Comparison of ENCODE assay signal across 1 cellular context in genomic region chr4:79198886-79199591, GRCh38.
TF ChIP-seq lines count a peak whose summit lies in the region.

No MANE protein-coding gene starts in this region.

TF ChIP-seq in K562, 482 proteins besides CTCF, POLR2A, EP300 and RAD21 (continued from another document and continues in another):
- TF ChIP-seq, protein P1, sequence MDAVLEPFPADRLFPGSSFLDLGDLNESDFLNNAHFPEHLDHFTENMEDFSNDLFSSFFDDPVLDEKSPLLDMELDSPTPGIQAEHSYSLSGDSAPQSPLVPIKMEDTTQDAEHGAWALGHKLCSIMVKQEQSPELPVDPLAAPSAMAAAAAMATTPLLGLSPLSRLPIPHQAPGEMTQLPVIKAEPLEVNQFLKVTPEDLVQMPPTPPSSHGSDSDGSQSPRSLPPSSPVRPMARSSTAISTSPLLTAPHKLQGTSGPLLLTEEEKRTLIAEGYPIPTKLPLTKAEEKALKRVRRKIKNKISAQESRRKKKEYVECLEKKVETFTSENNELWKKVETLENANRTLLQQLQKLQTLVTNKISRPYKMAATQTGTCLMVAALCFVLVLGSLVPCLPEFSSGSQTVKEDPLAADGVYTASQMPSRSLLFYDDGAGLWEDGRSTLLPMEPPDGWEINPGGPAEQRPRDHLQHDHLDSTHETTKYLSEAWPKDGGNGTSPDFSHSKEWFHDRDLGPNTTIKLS (IDR thresholded peaks at IDR 0.05; ENCODE audit: borderline replicate concordance, low read depth), result no peak
- TF ChIP-seq STAT5A (IDR thresholded peaks at IDR 0.05; ENCODE audit: borderline replicate concordance, low read length), result peak; percentile 68
- TF ChIP-seq ILK (tag; IDR thresholded peaks at IDR 0.05; ENCODE audit: borderline replicate concordance, low read depth), result no peak
- TF ChIP-seq ZC3H11A (IDR thresholded peaks at IDR 0.05; ENCODE audit: low read depth, low read length), result no peak
- TF ChIP-seq, protein P2, sequence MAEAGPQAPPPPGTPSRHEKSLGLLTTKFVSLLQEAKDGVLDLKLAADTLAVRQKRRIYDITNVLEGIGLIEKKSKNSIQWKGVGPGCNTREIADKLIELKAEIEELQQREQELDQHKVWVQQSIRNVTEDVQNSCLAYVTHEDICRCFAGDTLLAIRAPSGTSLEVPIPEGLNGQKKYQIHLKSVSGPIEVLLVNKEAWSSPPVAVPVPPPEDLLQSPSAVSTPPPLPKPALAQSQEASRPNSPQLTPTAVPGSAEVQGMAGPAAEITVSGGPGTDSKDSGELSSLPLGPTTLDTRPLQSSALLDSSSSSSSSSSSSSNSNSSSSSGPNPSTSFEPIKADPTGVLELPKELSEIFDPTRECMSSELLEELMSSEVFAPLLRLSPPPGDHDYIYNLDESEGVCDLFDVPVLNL (CRISPR knock-in tag; IDR thresholded peaks at IDR 0.05; ENCODE audit: low read depth), result no peak
- TF ChIP-seq CREBBP (IDR thresholded peaks at IDR 0.05; ENCODE audit: low read depth, low read length), result no peak
- no peak for TF ChIP-seq ZNF124 (CRISPR knock-in tag; IDR thresholded peaks at IDR 0.05)
- TF ChIP-seq, protein P3, sequence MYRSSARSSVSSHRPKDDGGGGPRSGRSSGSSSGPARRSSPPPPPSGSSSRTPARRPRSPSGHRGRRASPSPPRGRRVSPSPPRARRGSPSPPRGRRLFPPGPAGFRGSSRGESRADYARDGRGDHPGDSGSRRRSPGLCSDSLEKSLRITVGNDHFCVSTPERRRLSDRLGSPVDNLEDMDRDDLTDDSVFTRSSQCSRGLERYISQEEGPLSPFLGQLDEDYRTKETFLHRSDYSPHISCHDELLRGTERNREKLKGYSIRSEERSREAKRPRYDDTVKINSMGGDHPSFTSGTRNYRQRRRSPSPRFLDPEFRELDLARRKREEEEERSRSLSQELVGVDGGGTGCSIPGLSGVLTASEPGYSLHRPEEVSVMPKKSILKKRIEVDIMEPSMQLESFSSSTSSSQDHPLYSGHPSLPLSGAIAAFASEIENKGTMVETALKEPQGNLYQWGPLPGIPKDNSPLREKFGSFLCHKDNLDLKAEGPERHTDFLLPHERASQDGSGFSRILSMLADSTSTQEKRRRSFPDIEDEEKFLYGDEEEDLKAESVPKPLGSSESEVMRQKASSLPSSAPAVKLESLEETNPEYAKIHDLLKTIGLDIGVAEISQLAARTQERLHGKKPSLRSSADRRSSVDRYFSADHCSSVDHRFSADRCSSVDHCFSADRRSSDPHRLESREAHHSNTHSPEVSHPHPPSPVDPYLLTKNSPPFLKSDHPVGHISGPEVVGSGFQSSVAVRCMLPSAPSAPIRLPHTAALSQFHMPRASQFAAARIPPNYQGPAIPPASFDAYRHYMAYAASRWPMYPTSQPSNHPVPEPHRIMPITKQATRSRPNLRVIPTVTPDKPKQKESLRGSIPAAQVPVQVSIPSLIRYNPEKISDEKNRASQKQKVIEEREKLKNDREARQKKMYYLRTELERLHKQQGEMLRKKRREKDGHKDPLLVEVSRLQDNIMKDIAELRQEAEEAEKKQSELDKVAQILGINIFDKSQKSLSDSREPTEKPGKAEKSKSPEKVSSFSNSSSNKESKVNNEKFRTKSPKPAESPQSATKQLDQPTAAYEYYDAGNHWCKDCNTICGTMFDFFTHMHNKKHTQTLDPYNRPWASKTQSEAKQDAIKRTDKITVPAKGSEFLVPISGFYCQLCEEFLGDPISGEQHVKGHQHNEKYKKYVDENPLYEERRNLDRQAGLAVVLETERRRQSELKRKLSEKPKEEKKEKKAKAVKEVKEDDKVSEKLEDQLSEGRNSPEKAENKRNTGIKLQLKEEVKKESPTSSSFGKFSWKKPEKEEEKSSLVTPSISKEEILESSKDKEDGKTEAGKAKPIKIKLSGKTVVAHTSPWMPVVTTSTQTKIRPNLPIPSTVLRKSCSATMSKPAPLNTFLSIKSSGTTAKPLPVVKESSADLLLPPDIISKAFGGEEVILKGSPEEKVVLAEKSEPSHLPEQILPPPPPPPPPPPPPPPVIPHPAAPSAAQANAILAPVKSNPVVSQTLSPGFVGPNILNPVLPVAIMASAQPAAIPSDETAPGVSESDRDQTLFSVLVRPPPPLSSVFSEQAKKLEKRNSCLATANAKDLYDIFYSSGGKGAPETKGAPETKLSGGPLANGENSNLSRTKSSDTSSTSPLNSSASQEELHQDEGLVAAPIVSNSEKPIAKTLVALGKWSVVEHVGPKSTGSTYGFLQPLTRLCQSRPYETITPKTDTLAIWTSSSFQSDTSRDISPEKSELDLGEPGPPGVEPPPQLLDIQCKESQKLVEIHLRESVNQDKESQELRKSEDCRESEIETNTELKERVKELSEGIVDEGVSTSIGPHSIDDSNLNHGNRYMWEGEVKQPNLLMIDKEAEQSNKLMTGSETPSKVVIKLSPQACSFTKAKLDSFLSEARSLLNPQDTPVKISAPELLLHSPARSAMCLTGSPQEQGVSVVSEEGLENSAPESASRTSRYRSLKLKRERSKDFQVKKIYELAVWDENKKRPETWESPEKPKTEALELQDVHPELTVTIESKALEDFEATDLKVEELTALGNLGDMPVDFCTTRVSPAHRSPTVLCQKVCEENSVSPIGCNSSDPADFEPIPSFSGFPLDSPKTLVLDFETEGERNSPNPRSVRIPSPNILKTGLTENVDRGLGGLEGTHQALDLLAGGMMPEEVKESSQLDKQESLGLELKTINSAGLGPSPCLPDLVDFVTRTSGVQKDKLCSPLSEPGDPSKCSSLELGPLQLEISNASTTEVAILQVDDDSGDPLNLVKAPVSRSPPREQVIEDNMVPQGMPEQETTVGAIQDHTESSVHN (IDR thresholded peaks at IDR 0.05; ENCODE audit: borderline replicate concordance in 1 of 2, low read depth in 1 of 2), result no peak
- no peak for TF ChIP-seq ZNF445 (CRISPR knock-in tag; IDR thresholded peaks at IDR 0.05; ENCODE audit: low read depth)
- no peak for TF ChIP-seq RBM22 (IDR thresholded peaks at IDR 0.05; ENCODE audit: low read depth, low read length, poor library complexity, severe bottlenecking)
- TF ChIP-seq CEBPG (CRISPR knock-in tag; IDR thresholded peaks at IDR 0.05), result peak; percentile 22; the same call in 1 of the 2 replicates
- TF ChIP-seq CEBPG (tag; conservative IDR thresholded peaks at IDR 0.05 in 1 of 2, IDR thresholded peaks at IDR 0.05 in 1 of 2), result no peak
- no peak for TF ChIP-seq HMGN3 (IDR thresholded peaks at IDR 0.05; ENCODE audit: borderline replicate concordance, extremely low read depth, insufficient read length, low read depth, low read length)
- TF ChIP-seq SRSF9 (IDR thresholded peaks at IDR 0.05; ENCODE audit: borderline replicate concordance, low read depth, low read length), result no peak
- TF ChIP-seq, protein P4, sequence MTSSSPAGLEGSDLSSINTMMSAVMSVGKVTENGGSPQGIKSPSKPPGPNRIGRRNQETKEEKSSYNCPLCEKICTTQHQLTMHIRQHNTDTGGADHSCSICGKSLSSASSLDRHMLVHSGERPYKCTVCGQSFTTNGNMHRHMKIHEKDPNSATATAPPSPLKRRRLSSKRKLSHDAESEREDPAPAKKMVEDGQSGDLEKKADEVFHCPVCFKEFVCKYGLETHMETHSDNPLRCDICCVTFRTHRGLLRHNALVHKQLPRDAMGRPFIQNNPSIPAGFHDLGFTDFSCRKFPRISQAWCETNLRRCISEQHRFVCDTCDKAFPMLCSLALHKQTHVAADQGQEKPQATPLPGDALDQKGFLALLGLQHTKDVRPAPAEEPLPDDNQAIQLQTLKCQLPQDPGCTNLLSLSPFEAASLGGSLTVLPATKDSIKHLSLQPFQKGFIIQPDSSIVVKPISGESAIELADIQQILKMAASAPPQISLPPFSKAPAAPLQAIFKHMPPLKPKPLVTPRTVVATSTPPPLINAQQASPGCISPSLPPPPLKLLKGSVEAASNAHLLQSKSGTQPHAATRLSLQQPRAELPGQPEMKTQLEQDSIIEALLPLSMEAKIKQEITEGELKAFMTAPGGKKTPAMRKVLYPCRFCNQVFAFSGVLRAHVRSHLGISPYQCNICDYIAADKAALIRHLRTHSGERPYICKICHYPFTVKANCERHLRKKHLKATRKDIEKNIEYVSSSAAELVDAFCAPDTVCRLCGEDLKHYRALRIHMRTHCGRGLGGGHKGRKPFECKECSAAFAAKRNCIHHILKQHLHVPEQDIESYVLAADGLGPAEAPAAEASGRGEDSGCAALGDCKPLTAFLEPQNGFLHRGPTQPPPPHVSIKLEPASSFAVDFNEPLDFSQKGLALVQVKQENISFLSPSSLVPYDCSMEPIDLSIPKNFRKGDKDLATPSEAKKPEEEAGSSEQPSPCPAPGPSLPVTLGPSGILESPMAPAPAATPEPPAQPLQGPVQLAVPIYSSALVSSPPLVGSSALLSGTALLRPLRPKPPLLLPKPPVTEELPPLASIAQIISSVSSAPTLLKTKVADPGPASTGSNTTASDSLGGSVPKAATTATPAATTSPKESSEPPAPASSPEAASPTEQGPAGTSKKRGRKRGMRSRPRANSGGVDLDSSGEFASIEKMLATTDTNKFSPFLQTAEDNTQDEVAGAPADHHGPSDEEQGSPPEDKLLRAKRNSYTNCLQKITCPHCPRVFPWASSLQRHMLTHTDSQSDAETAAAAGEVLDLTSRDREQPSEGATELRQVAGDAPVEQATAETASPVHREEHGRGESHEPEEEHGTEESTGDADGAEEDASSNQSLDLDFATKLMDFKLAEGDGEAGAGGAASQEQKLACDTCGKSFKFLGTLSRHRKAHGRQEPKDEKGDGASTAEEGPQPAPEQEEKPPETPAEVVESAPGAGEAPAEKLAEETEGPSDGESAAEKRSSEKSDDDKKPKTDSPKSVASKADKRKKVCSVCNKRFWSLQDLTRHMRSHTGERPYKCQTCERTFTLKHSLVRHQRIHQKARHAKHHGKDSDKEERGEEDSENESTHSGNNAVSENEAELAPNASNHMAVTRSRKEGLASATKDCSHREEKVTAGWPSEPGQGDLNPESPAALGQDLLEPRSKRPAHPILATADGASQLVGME (CRISPR knock-in tag; IDR thresholded peaks at IDR 0.05), result no peak
- TF ChIP-seq MYC (IDR thresholded peaks at IDR 0.05; ENCODE audit: low read depth, low read length), result peak; percentile 14; the same call in 1 of the 2 replicates
- TF ChIP-seq MYC (CRISPR knock-in tag; IDR thresholded peaks at IDR 0.05; ENCODE audit: borderline replicate concordance, low read depth), result no peak
- TF ChIP-seq SMARCA5 (IDR thresholded peaks at IDR 0.05), result no peak
- no peak for TF ChIP-seq RB1 (IDR thresholded peaks at IDR 0.05; ENCODE audit: low read depth)
- TF ChIP-seq NFIC (IDR thresholded peaks at IDR 0.05), result peak; percentile 58; the same call in 1 of the 2 replicates
- TF ChIP-seq, protein P5, sequence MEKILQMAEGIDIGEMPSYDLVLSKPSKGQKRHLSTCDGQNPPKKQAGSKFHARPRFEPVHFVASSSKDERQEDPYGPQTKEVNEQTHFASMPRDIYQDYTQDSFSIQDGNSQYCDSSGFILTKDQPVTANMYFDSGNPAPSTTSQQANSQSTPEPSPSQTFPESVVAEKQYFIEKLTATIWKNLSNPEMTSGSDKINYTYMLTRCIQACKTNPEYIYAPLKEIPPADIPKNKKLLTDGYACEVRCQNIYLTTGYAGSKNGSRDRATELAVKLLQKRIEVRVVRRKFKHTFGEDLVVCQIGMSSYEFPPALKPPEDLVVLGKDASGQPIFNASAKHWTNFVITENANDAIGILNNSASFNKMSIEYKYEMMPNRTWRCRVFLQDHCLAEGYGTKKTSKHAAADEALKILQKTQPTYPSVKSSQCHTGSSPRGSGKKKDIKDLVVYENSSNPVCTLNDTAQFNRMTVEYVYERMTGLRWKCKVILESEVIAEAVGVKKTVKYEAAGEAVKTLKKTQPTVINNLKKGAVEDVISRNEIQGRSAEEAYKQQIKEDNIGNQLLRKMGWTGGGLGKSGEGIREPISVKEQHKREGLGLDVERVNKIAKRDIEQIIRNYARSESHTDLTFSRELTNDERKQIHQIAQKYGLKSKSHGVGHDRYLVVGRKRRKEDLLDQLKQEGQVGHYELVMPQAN (IDR thresholded peaks at IDR 0.05; ENCODE audit: borderline replicate concordance), result no peak
- TF ChIP-seq, protein P6, sequence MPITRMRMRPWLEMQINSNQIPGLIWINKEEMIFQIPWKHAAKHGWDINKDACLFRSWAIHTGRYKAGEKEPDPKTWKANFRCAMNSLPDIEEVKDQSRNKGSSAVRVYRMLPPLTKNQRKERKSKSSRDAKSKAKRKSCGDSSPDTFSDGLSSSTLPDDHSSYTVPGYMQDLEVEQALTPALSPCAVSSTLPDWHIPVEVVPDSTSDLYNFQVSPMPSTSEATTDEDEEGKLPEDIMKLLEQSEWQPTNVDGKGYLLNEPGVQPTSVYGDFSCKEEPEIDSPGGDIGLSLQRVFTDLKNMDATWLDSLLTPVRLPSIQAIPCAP (CRISPR knock-in tag; IDR thresholded peaks at IDR 0.05; ENCODE audit: borderline replicate concordance), result no peak
- TF ChIP-seq KLF16 (IDR thresholded peaks at IDR 0.05), result peak; percentile 84
- TF ChIP-seq BACH1 (tag; IDR thresholded peaks at IDR 0.05), result 0 out of 2 replicates have a peak, but pooled peaks have one; percentile 19
- no peak for TF ChIP-seq SMAD1 (IDR thresholded peaks at IDR 0.05; ENCODE audit: low read depth, low read length, partially characterized antibody)
- no peak for TF ChIP-seq KAT2B (IDR thresholded peaks at IDR 0.05; ENCODE audit: low read depth, low read length)
- TF ChIP-seq ETS2 (tag; IDR thresholded peaks at IDR 0.05; ENCODE audit: borderline replicate concordance, poor library complexity, severe bottlenecking), result no peak
- TF ChIP-seq ZNF140 (CRISPR knock-in tag; IDR thresholded peaks at IDR 0.05), result no peak
- no peak for TF ChIP-seq TSHZ1 (CRISPR knock-in tag; IDR thresholded peaks at IDR 0.05)
- TF ChIP-seq BHLHE40 (IDR thresholded peaks at IDR 0.05; ENCODE audit: low read length), result no peak
- TF ChIP-seq E2F3 (CRISPR knock-in tag; IDR thresholded peaks at IDR 0.05), result no peak
- TF ChIP-seq IRF9 (tag; IDR thresholded peaks at IDR 0.05), result no peak
